In genomic region chr17:63842540-63843386, GRCh38 we compare ENCODE assay signal across 1 cellular context.
A peak's percentile ranks its signal among the peaks of the same experiment; 100 is the strongest.
TF ChIP-seq lines count a peak whose summit lies in the region.

Gene SMARCD2, minus strand, starts transcription at chr17:63842685. Its CDS starts 11 bp downstream, at chr17:63842674.

TF ChIP-seq in WTC11, 78 proteins besides CTCF, POLR2A, EP300 and RAD21 (continued from another document and continues in another):
- TF ChIP-seq, protein P1, sequence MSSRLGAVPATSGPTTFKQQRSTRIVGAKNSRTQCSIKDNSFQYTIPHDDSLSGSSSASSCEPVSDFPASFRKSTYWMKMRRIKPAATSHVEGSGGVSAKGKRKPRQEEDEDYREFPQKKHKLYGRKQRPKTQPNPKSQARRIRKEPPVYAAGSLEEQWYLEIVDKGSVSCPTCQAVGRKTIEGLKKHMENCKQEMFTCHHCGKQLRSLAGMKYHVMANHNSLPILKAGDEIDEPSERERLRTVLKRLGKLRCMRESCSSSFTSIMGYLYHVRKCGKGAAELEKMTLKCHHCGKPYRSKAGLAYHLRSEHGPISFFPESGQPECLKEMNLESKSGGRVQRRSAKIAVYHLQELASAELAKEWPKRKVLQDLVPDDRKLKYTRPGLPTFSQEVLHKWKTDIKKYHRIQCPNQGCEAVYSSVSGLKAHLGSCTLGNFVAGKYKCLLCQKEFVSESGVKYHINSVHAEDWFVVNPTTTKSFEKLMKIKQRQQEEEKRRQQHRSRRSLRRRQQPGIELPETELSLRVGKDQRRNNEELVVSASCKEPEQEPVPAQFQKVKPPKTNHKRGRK (CRISPR knock-in tag; IDR thresholded peaks at IDR 0.05; ENCODE audit: borderline replicate concordance), result no peak
- TF ChIP-seq, protein P2, sequence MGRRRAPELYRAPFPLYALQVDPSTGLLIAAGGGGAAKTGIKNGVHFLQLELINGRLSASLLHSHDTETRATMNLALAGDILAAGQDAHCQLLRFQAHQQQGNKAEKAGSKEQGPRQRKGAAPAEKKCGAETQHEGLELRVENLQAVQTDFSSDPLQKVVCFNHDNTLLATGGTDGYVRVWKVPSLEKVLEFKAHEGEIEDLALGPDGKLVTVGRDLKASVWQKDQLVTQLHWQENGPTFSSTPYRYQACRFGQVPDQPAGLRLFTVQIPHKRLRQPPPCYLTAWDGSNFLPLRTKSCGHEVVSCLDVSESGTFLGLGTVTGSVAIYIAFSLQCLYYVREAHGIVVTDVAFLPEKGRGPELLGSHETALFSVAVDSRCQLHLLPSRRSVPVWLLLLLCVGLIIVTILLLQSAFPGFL (CRISPR knock-in tag; IDR thresholded peaks at IDR 0.05; ENCODE audit: borderline replicate concordance), result no peak
- TF ChIP-seq ZNF281 (CRISPR knock-in tag; IDR thresholded peaks at IDR 0.05) (no peak), NR2C2 (CRISPR knock-in tag; IDR thresholded peaks at IDR 0.05) (peak; percentile 99), FOXJ3 (CRISPR knock-in tag; IDR thresholded peaks at IDR 0.05; ENCODE audit: borderline replicate concordance) (no peak), SMAD3 (CRISPR knock-in tag; IDR thresholded peaks at IDR 0.05; ENCODE audit: borderline replicate concordance) (no peak), GTF2I (CRISPR knock-in tag; conservative IDR thresholded peaks at IDR 0.05) (no peak), OVOL2 (CRISPR knock-in tag; IDR thresholded peaks at IDR 0.05; ENCODE audit: borderline replicate concordance) (no peak), ETV6 (CRISPR knock-in tag; IDR thresholded peaks at IDR 0.05) (0 out of 2 replicates have a peak, but pooled peaks have one; percentile 58), KAT7 (CRISPR knock-in tag; IDR thresholded peaks at IDR 0.05; ENCODE audit: borderline replicate concordance) (peak; percentile 86), ZNF671 (CRISPR knock-in tag; IDR thresholded peaks at IDR 0.05) (no peak), E2F4 (CRISPR knock-in tag; IDR thresholded peaks at IDR 0.05; ENCODE audit: borderline replicate concordance, low read depth) (peak; percentile 73; the same call in 1 of the 2 replicates), NR3C1 (CRISPR knock-in tag; conservative IDR thresholded peaks at IDR 0.05; ENCODE audit: low read depth) (no peak), MYBL2 (CRISPR knock-in tag; IDR thresholded peaks at IDR 0.05) (peak; percentile 51; the same call in 1 of the 2 replicates), CREB1 (CRISPR knock-in tag; IDR thresholded peaks at IDR 0.05) (0 out of 2 replicates have a peak, but pooled peaks have one; percentile 76), ZNF317 (CRISPR knock-in tag; IDR thresholded peaks at IDR 0.05; ENCODE audit: borderline replicate concordance, low read depth) (no peak), NR1H2 (CRISPR knock-in tag; IDR thresholded peaks at IDR 0.05) (no peak), RELA (CRISPR knock-in tag; IDR thresholded peaks at IDR 0.05; ENCODE audit: borderline replicate concordance) (no peak), ESRRA (CRISPR knock-in tag; IDR thresholded peaks at IDR 0.05; ENCODE audit: borderline replicate concordance) (0 out of 2 replicates have a peak, but pooled peaks have one; percentile 46), SP1 (CRISPR knock-in tag; conservative IDR thresholded peaks at IDR 0.05) (peak; percentile 93), ELF4 (CRISPR knock-in tag; IDR thresholded peaks at IDR 0.05; ENCODE audit: low read depth) (peak; percentile 68; the same call in 1 of the 2 replicates), ZNF425 (CRISPR knock-in tag; conservative IDR thresholded peaks at IDR 0.05) (no peak)
- TF ChIP-seq, protein P3, sequence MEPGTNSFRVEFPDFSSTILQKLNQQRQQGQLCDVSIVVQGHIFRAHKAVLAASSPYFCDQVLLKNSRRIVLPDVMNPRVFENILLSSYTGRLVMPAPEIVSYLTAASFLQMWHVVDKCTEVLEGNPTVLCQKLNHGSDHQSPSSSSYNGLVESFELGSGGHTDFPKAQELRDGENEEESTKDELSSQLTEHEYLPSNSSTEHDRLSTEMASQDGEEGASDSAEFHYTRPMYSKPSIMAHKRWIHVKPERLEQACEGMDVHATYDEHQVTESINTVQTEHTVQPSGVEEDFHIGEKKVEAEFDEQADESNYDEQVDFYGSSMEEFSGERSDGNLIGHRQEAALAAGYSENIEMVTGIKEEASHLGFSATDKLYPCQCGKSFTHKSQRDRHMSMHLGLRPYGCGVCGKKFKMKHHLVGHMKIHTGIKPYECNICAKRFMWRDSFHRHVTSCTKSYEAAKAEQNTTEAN (CRISPR knock-in tag; IDR thresholded peaks at IDR 0.05), result 0 out of 2 replicates have a peak, but pooled peaks have one; percentile 53
- TF ChIP-seq, protein P4, sequence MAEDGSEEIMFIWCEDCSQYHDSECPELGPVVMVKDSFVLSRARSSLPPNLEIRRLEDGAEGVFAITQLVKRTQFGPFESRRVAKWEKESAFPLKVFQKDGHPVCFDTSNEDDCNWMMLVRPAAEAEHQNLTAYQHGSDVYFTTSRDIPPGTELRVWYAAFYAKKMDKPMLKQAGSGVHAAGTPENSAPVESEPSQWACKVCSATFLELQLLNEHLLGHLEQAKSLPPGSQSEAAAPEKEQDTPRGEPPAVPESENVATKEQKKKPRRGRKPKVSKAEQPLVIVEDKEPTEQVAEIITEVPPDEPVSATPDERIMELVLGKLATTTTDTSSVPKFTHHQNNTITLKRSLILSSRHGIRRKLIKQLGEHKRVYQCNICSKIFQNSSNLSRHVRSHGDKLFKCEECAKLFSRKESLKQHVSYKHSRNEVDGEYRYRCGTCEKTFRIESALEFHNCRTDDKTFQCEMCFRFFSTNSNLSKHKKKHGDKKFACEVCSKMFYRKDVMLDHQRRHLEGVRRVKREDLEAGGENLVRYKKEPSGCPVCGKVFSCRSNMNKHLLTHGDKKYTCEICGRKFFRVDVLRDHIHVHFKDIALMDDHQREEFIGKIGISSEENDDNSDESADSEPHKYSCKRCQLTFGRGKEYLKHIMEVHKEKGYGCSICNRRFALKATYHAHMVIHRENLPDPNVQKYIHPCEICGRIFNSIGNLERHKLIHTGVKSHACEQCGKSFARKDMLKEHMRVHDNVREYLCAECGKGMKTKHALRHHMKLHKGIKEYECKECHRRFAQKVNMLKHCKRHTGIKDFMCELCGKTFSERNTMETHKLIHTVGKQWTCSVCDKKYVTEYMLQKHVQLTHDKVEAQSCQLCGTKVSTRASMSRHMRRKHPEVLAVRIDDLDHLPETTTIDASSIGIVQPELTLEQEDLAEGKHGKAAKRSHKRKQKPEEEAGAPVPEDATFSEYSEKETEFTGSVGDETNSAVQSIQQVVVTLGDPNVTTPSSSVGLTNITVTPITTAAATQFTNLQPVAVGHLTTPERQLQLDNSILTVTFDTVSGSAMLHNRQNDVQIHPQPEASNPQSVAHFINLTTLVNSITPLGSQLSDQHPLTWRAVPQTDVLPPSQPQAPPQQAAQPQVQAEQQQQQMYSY (CRISPR knock-in tag; IDR thresholded peaks at IDR 0.05), result peak; percentile 100
- TF ChIP-seq, protein P5, sequence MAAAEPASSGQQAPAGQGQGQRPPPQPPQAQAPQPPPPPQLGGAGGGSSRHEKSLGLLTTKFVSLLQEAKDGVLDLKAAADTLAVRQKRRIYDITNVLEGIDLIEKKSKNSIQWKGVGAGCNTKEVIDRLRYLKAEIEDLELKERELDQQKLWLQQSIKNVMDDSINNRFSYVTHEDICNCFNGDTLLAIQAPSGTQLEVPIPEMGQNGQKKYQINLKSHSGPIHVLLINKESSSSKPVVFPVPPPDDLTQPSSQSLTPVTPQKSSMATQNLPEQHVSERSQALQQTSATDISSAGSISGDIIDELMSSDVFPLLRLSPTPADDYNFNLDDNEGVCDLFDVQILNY (CRISPR knock-in tag; IDR thresholded peaks at IDR 0.05), result peak; percentile 88
- TF ChIP-seq, protein P6, sequence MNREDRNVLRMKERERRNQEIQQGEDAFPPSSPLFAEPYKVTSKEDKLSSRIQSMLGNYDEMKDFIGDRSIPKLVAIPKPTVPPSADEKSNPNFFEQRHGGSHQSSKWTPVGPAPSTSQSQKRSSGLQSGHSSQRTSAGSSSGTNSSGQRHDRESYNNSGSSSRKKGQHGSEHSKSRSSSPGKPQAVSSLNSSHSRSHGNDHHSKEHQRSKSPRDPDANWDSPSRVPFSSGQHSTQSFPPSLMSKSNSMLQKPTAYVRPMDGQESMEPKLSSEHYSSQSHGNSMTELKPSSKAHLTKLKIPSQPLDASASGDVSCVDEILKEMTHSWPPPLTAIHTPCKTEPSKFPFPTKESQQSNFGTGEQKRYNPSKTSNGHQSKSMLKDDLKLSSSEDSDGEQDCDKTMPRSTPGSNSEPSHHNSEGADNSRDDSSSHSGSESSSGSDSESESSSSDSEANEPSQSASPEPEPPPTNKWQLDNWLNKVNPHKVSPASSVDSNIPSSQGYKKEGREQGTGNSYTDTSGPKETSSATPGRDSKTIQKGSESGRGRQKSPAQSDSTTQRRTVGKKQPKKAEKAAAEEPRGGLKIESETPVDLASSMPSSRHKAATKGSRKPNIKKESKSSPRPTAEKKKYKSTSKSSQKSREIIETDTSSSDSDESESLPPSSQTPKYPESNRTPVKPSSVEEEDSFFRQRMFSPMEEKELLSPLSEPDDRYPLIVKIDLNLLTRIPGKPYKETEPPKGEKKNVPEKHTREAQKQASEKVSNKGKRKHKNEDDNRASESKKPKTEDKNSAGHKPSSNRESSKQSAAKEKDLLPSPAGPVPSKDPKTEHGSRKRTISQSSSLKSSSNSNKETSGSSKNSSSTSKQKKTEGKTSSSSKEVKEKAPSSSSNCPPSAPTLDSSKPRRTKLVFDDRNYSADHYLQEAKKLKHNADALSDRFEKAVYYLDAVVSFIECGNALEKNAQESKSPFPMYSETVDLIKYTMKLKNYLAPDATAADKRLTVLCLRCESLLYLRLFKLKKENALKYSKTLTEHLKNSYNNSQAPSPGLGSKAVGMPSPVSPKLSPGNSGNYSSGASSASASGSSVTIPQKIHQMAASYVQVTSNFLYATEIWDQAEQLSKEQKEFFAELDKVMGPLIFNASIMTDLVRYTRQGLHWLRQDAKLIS (CRISPR knock-in tag; IDR thresholded peaks at IDR 0.05; ENCODE audit: borderline replicate concordance), result no peak
- TF ChIP-seq, protein P7, sequence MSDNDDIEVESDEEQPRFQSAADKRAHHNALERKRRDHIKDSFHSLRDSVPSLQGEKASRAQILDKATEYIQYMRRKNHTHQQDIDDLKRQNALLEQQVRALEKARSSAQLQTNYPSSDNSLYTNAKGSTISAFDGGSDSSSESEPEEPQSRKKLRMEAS (CRISPR knock-in tag; IDR thresholded peaks at IDR 0.05), result peak; percentile 65
- TF ChIP-seq, protein P8, sequence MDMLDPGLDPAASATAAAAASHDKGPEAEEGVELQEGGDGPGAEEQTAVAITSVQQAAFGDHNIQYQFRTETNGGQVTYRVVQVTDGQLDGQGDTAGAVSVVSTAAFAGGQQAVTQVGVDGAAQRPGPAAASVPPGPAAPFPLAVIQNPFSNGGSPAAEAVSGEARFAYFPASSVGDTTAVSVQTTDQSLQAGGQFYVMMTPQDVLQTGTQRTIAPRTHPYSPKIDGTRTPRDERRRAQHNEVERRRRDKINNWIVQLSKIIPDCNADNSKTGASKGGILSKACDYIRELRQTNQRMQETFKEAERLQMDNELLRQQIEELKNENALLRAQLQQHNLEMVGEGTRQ (CRISPR knock-in tag; IDR thresholded peaks at IDR 0.05), result no peak
- TF ChIP-seq, protein P9, sequence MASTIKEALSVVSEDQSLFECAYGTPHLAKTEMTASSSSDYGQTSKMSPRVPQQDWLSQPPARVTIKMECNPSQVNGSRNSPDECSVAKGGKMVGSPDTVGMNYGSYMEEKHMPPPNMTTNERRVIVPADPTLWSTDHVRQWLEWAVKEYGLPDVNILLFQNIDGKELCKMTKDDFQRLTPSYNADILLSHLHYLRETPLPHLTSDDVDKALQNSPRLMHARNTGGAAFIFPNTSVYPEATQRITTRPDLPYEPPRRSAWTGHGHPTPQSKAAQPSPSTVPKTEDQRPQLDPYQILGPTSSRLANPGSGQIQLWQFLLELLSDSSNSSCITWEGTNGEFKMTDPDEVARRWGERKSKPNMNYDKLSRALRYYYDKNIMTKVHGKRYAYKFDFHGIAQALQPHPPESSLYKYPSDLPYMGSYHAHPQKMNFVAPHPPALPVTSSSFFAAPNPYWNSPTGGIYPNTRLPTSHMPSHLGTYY (CRISPR knock-in tag; IDR thresholded peaks at IDR 0.05), result peak; percentile 83; the same call in 1 of the 2 replicates
